Comparison of ENCODE assay signal across 12 cellular contexts in genomic region chr17:57906910-57907309, GRCh38. TPM values are rescaled to one million over a fixed set of nuclear protein-coding genes. Genes with fewer than 3 reads are reported as not detected.
DNase-seq lines count a peak whose midpoint lies in the region; ATAC-seq and TF ChIP-seq lines count a peak whose summit lies in the region.
"Had no signal": no experiment of that assay in that cellular context is flagged by ENCODE, and none has a peak within 500 bp of the region (broad histone marks: within the 10 kb centered on the region; RNA-seq: fewer than 3 reads in every experiment).

No MANE protein-coding gene starts in this region.

- no peak for ATAC-seq in IMR-90 (ENCODE audit: low read depth)

- no peaks in the 10 kb centered on the region for H3K9me3 Mint-ChIP-seq in nephron progenitor cell
- H3K9me3 Mint-ChIP-seq in activated T-cell treated with anti-CD3 and anti-CD28 coated beads, Interleukin-2, amount 50 U/mL, for 24 hours: no peaks in the 10 kb centered on the region
- H3K9me3 Mint-ChIP-seq: activated naive CD8-positive, alpha-beta T cell treated with anti-CD3 and anti-CD28 coated beads, Interleukin-2, amount 10 ng/mL, durations not matched to agents 7 days and 5 days had no signal

- TF ChIP-seq RAD21 in IMR-90 (IDR thresholded peaks at IDR 0.05; ENCODE audit: low read length): peak; percentile 26; the same call in 1 of the 2 replicates

- H3K18ac ChIP-seq in IMR-90 (ENCODE audit: low read depth, low read length): no peak overlapping the region

- no peak overlapping the region for H4K91ac ChIP-seq in IMR-90 (ENCODE audit: insufficient read depth, low read depth, low read length)

- H3K23ac ChIP-seq in IMR-90 (ENCODE audit: low read depth, low read length): no peak overlapping the region

- CTCF ChIA-PET in BJ (lab: Yijun Ruan, JAX): interaction anchor here (1.1 kb wide), 1 partner anchor 49 kb away, joined by 3 read pairs; no protein-coding TSS in a partner anchor
- CTCF ChIA-PET in IMR-90 (lab: Yijun Ruan, JAX): interaction anchor here (0.7 kb wide), 1 partner anchor 53 kb away, joined by 3 read pairs; no protein-coding TSS in a partner anchor

- H4K5ac ChIP-seq in IMR-90 (ENCODE audit: low read depth, low read length): no peak overlapping the region; the same call in 1 of the 2 replicates

- H4K20me1 ChIP-seq in IMR-90 (ENCODE audit: insufficient read depth, low read length): peaks cover 16% of the 10 kb centered on the region

- H4K8ac ChIP-seq in IMR-90 (ENCODE audit: low read depth in 2 of 2, low read length in 2 of 2): no peak overlapping the region

- H3K4me3 ChIP-seq in BJ (ENCODE audit: low read depth, low read length) (no peak overlapping the region), IMR-90 (ENCODE audit: insufficient read depth, low read depth, low read length) (no peak overlapping the region)

- H2BK5ac ChIP-seq in IMR-90 (ENCODE audit: low read depth, low read length, poor library complexity, severe bottlenecking): no peak overlapping the region

- H3K27me3 Mint-ChIP-seq in nephron progenitor cell (ENCODE audit: low read depth, poor library complexity): peaks cover 4% of the 10 kb centered on the region
- H3K27me3 Mint-ChIP-seq in activated T-cell treated with anti-CD3 and anti-CD28 coated beads, Interleukin-2, amount 50 U/mL, for 24 hours: no peaks in the 10 kb centered on the region

- H2BK20ac ChIP-seq in IMR-90 (ENCODE audit: low read depth, low read length): no peak overlapping the region

- BruUV-seq in IMR-90 (replicated peaks; lab: Mats Ljungman, UMichigan): no TSS peak

- H3K4me1 Mint-ChIP-seq in nephron progenitor cell: peaks cover 77% of the 10 kb centered on the region
- peaks cover 10% of the 10 kb centered on the region for H3K4me1 Mint-ChIP-seq in activated T-cell treated with anti-CD3 and anti-CD28 coated beads, Interleukin-2, amount 50 U/mL, for 24 hours (ENCODE audit: low read depth)

- 0 out of 2 replicates have a peak overlapping the region, but pooled peaks have one; percentile 1 for H2BK120ac ChIP-seq in IMR-90 (ENCODE audit: low read depth, low read length)

- 90% methylated on average over 4 of the region's 7 CpGs; no CpG with 5 or more reads in 1 of the 2 experiments for WGBS in IMR-90 (ENCODE audit: extremely low coverage in 2 of 2, insufficient read length in 1 of 2), 2 experiments

- H3K4me2 ChIP-seq in IMR-90 (ENCODE audit: low read depth, low read length): no peak overlapping the region

- no peak for TF ChIP-seq POLR2A in IMR-90 (IDR thresholded peaks at IDR 0.05; ENCODE audit: low read depth, low read length)

- H3K4me1 ChIP-seq in IMR-90 (ENCODE audit: control insufficient read depth, insufficient read depth, low read length): peaks cover 22% of the 10 kb centered on the region
- H3K4me1 ChIP-seq: parathyroid adenoma had no signal

- H3K56ac ChIP-seq in IMR-90 (ENCODE audit: extremely low read depth, insufficient read depth, low read length): no peak overlapping the region

- in situ Hi-C loops in IMR-90 (cut with MboI; ENCODE audit: low sequenced_read_pairs): no loop called here

- H3K79me1 ChIP-seq in IMR-90 (ENCODE audit: low read depth in 1 of 2, low read length in 2 of 2): peaks cover 28 to 72% of the 10 kb centered on the region in 2 experiments

- intact Hi-C loops in IMR-90 (cut with micrococcal nuclease): no loop called here

- no peak overlapping the region for H3K27ac Mint-ChIP-seq in nephron progenitor cell
- H3K27ac Mint-ChIP-seq in activated T-cell treated with anti-CD3 and anti-CD28 coated beads, Interleukin-2, amount 50 U/mL, for 24 hours: no peak overlapping the region
- H3K27ac Mint-ChIP-seq: activated naive CD8-positive, alpha-beta T cell treated with anti-CD3 and anti-CD28 coated beads, Interleukin-2, amount 10 ng/mL, durations not matched to agents 7 days and 5 days had no signal

- peak overlapping the region; percentile 17; the same call in 1 of the 2 replicates for H2AK5ac ChIP-seq in IMR-90 (ENCODE audit: low read depth, low read length)

- peaks cover 25% of the 10 kb centered on the region for H3K9me1 ChIP-seq in IMR-90 (ENCODE audit: insufficient read depth, low read length)

- H3K36me3 ChIP-seq in BJ (ENCODE audit: control insufficient read depth, insufficient read depth, low read length) (no peaks in the 10 kb centered on the region), IMR-90 (ENCODE audit: control insufficient read depth, insufficient read depth, low read length) (peaks cover 2% of the 10 kb centered on the region; the same call in 1 of the 2 replicates)

- H3K9me3 ChIP-seq in IMR-90 (ENCODE audit: control insufficient read depth, insufficient read depth, low read length): no peaks in the 10 kb centered on the region

- no peak overlapping the region for H3K4me3 Mint-ChIP-seq in nephron progenitor cell
- no peak overlapping the region for H3K4me3 Mint-ChIP-seq in activated T-cell treated with anti-CD3 and anti-CD28 coated beads, Interleukin-2, amount 50 U/mL, for 24 hours
- H3K4me3 Mint-ChIP-seq: activated naive CD8-positive, alpha-beta T cell treated with anti-CD3 and anti-CD28 coated beads, Interleukin-2, amount 10 ng/mL, durations not matched to agents 7 days and 5 days had no signal

- no peak overlapping the region for H2BK15ac ChIP-seq in IMR-90 (ENCODE audit: low read depth, low read length)

- no peaks in the 10 kb centered on the region for H3K36me3 Mint-ChIP-seq in nephron progenitor cell (ENCODE audit: low read depth)
- no peaks in the 10 kb centered on the region for H3K36me3 Mint-ChIP-seq in activated T-cell treated with anti-CD3 and anti-CD28 coated beads, Interleukin-2, amount 50 U/mL, for 24 hours (ENCODE audit: low read depth)
- H3K36me3 Mint-ChIP-seq: activated naive CD8-positive, alpha-beta T cell treated with anti-CD3 and anti-CD28 coated beads, Interleukin-2, amount 10 ng/mL, durations not matched to agents 7 days and 5 days had no signal

- dilution Hi-C loops in IMR-90 (cut with HindIII; ENCODE audit: low sequenced_read_pairs, unreplicated experiment): no loop called here

- DNase-seq in BJ (ENCODE audit: low read depth) (no peak), IMR-90 (no peak), cerebellar cortex (ENCODE audit: low spot score) (peak; percentile 45), nephron progenitor cell (no peak), activated gamma-delta T cell treated with Interleukin-2 at 50 U/mL for 16 hours (no peak), NCI-H187 (lab: John Stamatoyannopoulos, UW) (no peak)
- no peak for DNase-seq in activated T-cell treated with anti-CD3 and anti-CD28 coated beads, Interleukin-2, amount 50 U/mL, for 24 hours
- no peak for DNase-seq in activated CD8-positive, alpha-beta memory T cell treated with anti-CD3 and anti-CD28 coated beads, Interleukin-2, amount 50 U/mL, for 4 hours
- DNase-seq: activated naive CD8-positive, alpha-beta T cell treated with anti-CD3 and anti-CD28 coated beads, Interleukin-2, amount 10 ng/mL, durations not matched to agents 7 days and 5 days; DMS153; NCI-H1417 had no signal

- TF ChIP-seq CTCF in BJ (IDR thresholded peaks at IDR 0.05; ENCODE audit: insufficient read depth, low read depth, low read length): peak; percentile 13; the same call in 1 of the 2 replicates
- peak; percentile 36; the same call in 1 of the 2 replicates for TF ChIP-seq CTCF in IMR-90 (conservative IDR thresholded peaks at IDR 0.05; ENCODE audit: low read depth, low read length)
- peak; percentile 10 for TF ChIP-seq CTCF in nephron progenitor cell (IDR thresholded peaks at IDR 0.05)

- H3K4ac ChIP-seq in IMR-90 (ENCODE audit: low read depth, low read length): no peak overlapping the region; the same call in 1 of the 2 replicates

- no peak overlapping the region for H2AFZ ChIP-seq in IMR-90 (replicated peaks; ENCODE audit: low read length, poor library complexity)
- H2AFZ ChIP-seq: parathyroid adenoma had no signal

- no peaks in the 10 kb centered on the region for H3K27me3 ChIP-seq in BJ (ENCODE audit: control insufficient read depth, insufficient read depth, low read length)
- no peaks in the 10 kb centered on the region for H3K27me3 ChIP-seq in IMR-90 (ENCODE audit: control insufficient read depth, insufficient read depth, low read length)

- H2AK9ac ChIP-seq in IMR-90 (replicated peaks; ENCODE audit: low read depth, low read length, poor library complexity): peak overlapping the region; percentile 22

- H3K14ac ChIP-seq in IMR-90 (replicated peaks; ENCODE audit: low read depth, low read length): no peak overlapping the region

- POLR2A ChIA-PET in BJ (lab: Charles Lee) (no interaction called here), IMR-90 (lab: Charles Lee; ENCODE audit: unreplicated experiment) (no interaction called here)

- H3K27ac ChIP-seq in IMR-90 (ENCODE audit: insufficient read depth, low read length): no peak overlapping the region
- H3K27ac ChIP-seq: parathyroid adenoma had no signal

- no peak overlapping the region for H3K9ac ChIP-seq in IMR-90 (ENCODE audit: low read depth, low read length)
- H3K9ac ChIP-seq: parathyroid adenoma had no signal

TF ChIP-seq in IMR-90, 13 proteins besides CTCF, POLR2A, EP300 and RAD21:
- TF ChIP-seq SMC3 (IDR thresholded peaks at IDR 0.05; ENCODE audit: low read depth, low read length) (peak; percentile 28), RFX5 (IDR thresholded peaks at IDR 0.05; ENCODE audit: low read depth, low read length) (no peak)

RNA-seq across cellular contexts. Expression of gene CUEDC1, which starts 48.3 kb away (rescaled TPM):
- 27.3 and 48.5 TPM in 2 replicates for polyA plus RNA-seq in BJ (2011; rRNA removed)
- polyA minus RNA-seq in BJ (2011; rRNA and poly(A)+ RNA removed): 16.1 and 22.1 TPM in 2 replicates
- 4.1 and 4.2 TPM in 2 replicates for total RNA-seq in IMR-90 (2012; rRNA removed)
- polyA plus RNA-seq in IMR-90 (2012; rRNA removed): 21.2 and 22.6 TPM in 2 replicates
- polyA plus RNA-seq in IMR-90 (2012; cell fraction: cytosol; rRNA removed): 16.0 and 18.8 TPM in 2 replicates
- 69.3 and 81.4 TPM in 2 replicates for polyA plus RNA-seq in IMR-90 (2012; cell fraction: nucleus; rRNA removed; ENCODE audit: low replicate concordance)

RNA-seq across cellular contexts. Expression of gene MRPS23, which starts 57.1 kb away (rescaled TPM):
- polyA plus RNA-seq in BJ (2011; rRNA removed) (33.7 and 34.1 TPM in 2 replicates), IMR-90 (2012; rRNA removed) (22.1 and 23.5 TPM in 2 replicates)
- 18.1 and 25.1 TPM in 2 replicates for polyA minus RNA-seq in BJ (2011; rRNA and poly(A)+ RNA removed)
- total RNA-seq in IMR-90 (2012; rRNA removed): 37.3 and 41.7 TPM in 2 replicates
- polyA plus RNA-seq in IMR-90 (2012; cell fraction: cytosol; rRNA removed): 22.4 and 35.2 TPM in 2 replicates
- polyA plus RNA-seq in IMR-90 (2012; cell fraction: nucleus; rRNA removed; ENCODE audit: low replicate concordance): 9.9 and 18.3 TPM in 2 replicates
